Comparison of ENCODE assay signal across 1 cellular context in the genomic region with DNA sequence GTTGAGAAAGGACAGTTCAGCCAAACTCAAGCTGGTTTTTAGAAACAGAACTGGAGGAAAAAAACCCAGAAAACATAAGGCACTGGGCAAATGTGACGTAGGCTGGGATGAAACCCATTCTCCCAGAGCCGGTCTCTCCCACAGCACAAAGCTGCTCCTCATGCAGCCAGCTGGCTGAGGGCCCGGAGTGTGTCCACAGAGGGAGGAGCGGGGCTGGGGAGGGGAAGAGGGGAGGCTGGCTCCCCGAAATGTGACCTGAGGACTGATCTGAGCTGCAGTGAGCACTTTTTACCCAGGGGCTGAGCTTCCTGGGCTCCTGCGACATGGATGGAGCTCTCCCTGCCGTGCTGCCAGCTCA.
TF ChIP-seq lines count a peak whose summit lies in the region.

No MANE protein-coding gene starts in this region.

TF ChIP-seq in IMR-90, 13 proteins besides CTCF, POLR2A, EP300 and RAD21 (continued from another document):
- TF ChIP-seq RFX5 (IDR thresholded peaks at IDR 0.05; ENCODE audit: low read depth, low read length) (no peak), BHLHE40 (IDR thresholded peaks at IDR 0.05; ENCODE audit: low read depth, low read length) (no peak), MAZ (IDR thresholded peaks at IDR 0.05; ENCODE audit: borderline replicate concordance, low read depth, low read length) (no peak), MXI1 (IDR thresholded peaks at IDR 0.05; ENCODE audit: borderline replicate concordance, low read depth, low read length) (no peak), RCOR1 (IDR thresholded peaks at IDR 0.05; ENCODE audit: insufficient replicate concordance, low read length) (no peak), SMC3 (IDR thresholded peaks at IDR 0.05; ENCODE audit: low read depth, low read length) (no peak), FOS (IDR thresholded peaks at IDR 0.05; ENCODE audit: low read depth, low read length) (no peak), CEBPB (IDR thresholded peaks at IDR 0.05; ENCODE audit: low read depth, low read length) (no peak), MAFK (IDR thresholded peaks at IDR 0.05; ENCODE audit: low read depth, low read length) (no peak)
- TF ChIP-seq, protein P1, sequence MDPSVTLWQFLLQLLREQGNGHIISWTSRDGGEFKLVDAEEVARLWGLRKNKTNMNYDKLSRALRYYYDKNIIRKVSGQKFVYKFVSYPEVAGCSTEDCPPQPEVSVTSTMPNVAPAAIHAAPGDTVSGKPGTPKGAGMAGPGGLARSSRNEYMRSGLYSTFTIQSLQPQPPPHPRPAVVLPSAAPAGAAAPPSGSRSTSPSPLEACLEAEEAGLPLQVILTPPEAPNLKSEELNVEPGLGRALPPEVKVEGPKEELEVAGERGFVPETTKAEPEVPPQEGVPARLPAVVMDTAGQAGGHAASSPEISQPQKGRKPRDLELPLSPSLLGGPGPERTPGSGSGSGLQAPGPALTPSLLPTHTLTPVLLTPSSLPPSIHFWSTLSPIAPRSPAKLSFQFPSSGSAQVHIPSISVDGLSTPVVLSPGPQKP (IDR thresholded peaks at IDR 0.05; ENCODE audit: borderline replicate concordance, low read depth, low read length): no peak
- TF ChIP-seq, protein P2, sequence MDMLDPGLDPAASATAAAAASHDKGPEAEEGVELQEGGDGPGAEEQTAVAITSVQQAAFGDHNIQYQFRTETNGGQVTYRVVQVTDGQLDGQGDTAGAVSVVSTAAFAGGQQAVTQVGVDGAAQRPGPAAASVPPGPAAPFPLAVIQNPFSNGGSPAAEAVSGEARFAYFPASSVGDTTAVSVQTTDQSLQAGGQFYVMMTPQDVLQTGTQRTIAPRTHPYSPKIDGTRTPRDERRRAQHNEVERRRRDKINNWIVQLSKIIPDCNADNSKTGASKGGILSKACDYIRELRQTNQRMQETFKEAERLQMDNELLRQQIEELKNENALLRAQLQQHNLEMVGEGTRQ (IDR thresholded peaks at IDR 0.05; ENCODE audit: low read depth, low read length): no peak
